In the genomic region with DNA sequence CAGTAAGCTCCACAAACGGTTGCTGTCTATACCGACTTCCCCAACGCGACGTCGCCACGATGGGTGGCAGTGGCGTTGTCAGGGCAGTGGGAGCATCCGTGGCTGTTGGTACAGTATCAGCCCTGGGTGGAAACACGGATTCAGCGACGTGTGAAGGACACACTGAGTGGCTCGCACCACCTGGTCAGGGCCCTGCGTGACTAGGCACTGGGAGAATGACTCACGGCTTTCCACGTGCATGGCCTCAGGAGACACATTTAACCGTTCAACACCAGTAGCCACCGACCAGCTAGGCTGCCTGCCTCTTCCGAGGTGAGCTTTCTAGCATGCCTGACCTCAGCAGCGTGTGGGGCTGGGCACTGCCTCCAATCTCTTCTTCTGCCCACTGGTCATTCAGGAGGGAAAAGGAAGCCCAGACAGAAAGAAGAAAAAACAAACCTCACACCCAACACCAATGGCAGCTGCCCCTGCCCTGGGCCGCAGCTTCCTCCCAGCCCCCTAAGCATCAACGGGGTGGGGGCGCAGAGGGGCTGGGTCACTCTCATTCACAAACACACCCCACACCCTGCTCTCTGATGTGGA, we compare ENCODE assay signal across 8 cellular contexts. TPM values are rescaled to one million over a fixed set of nuclear protein-coding genes. Genes with fewer than 3 reads are reported as not detected.
A peak's percentile ranks its signal among the peaks of the same experiment; 100 is the strongest.
DNase-seq lines count a peak whose midpoint lies in the region; ATAC-seq and TF ChIP-seq lines count a peak whose summit lies in the region.

No MANE protein-coding gene starts in this region.

- ATAC-seq in heart right ventricle (peak in 7 of 8 donors; percentile 12 to 50 (median 18)), HG02840 (IDR thresholded peaks at IDR 0.05; ENCODE audit: low FRiP score, unreplicated experiment) (no peak)

- intact Hi-C loops in heart right ventricle (cut with DNase I), result loop anchor here in 7 of 10 donors (1.0 to 10.0 kb wide), 5 partner anchors 39 to 137 kb away; a partner anchor contains a TSS

- H3K27me3 ChIP-seq in BLaER1, result no peaks in the 10 kb centered on the region
- no peaks in the 10 kb centered on the region for H3K27me3 ChIP-seq in heart right ventricle
- H3K27me3 ChIP-seq in H7 (ENCODE audit: control insufficient read depth, insufficient read depth, low read length), result no peaks in the 10 kb centered on the region

- H3K4me1 ChIP-seq in BLaER1 (peaks cover 95% of the 10 kb centered on the region), heart right ventricle (peaks cover 90 to 100% (median 100%) of the 10 kb centered on the region in 9 donors)

- no peaks in the 10 kb centered on the region for H3K9me3 ChIP-seq in BLaER1
- no peaks in the 10 kb centered on the region for H3K9me3 ChIP-seq in heart right ventricle

- H3K36me3 ChIP-seq in BLaER1 (peaks cover 91% of the 10 kb centered on the region), heart right ventricle (peaks cover 0 to 92% (median 18%) of the 10 kb centered on the region in 9 donors), H7 (replicated peaks; ENCODE audit: control insufficient read depth, insufficient read depth, low read length) (peaks cover 45% of the 10 kb centered on the region)

- peaks cover 3% of the 10 kb centered on the region for H3K36me3 Mint-ChIP-seq in IgD-negative memory B cell
- H3K36me3 Mint-ChIP-seq in activated naive CD8-positive, alpha-beta T cell, result peaks cover 32% of the 10 kb centered on the region

- DNase-seq in heart right ventricle (peak in 1 of 2 donors; percentile 71), retinal pigment epithelial cell (ENCODE audit: low read depth) (peak; percentile 85), H7 (no peak), GM19238 (ENCODE audit: insufficient read length, low spot score) (no peak)

- H4K20me1 ChIP-seq in BLaER1, result peaks cover 100% of the 10 kb centered on the region

- peak overlapping the region; percentile 95 for H3K4me2 ChIP-seq in BLaER1

- peaks cover 47 to 65% (median 61%) of the 10 kb centered on the region in 3 donors for H3K4me1 Mint-ChIP-seq in IgD-negative memory B cell
- H3K4me1 Mint-ChIP-seq in activated naive CD8-positive, alpha-beta T cell (ENCODE audit: low read depth), result peaks cover 77% of the 10 kb centered on the region

- H3K9ac ChIP-seq in BLaER1, result peak overlapping the region; percentile 70

- H3K4me3 Mint-ChIP-seq in IgD-negative memory B cell, result peak overlapping the region; percentile 58 to 97 (median 77)
- H3K4me3 Mint-ChIP-seq in activated naive CD8-positive, alpha-beta T cell, result peak overlapping the region; percentile 90

- H3K4me3 ChIP-seq in BLaER1 (peak overlapping the region; percentile 42), heart right ventricle (peak overlapping the region in 5 of 10 donors; percentile 6 to 15 (median 11)), retinal pigment epithelial cell (ENCODE audit: low read length) (no peak overlapping the region), H7 (ENCODE audit: insufficient read depth, low read depth, low read length) (no peak overlapping the region)

- TF ChIP-seq CTCF in heart right ventricle (IDR thresholded peaks at IDR 0.05) (no peak), retinal pigment epithelial cell (conservative IDR thresholded peaks at IDR 0.05; ENCODE audit: low read depth, low read length) (no peak)

- no peaks in the 10 kb centered on the region for H3K27me3 Mint-ChIP-seq in IgD-negative memory B cell
- no peaks in the 10 kb centered on the region for H3K27me3 Mint-ChIP-seq in activated naive CD8-positive, alpha-beta T cell

- H3K27ac Mint-ChIP-seq in IgD-negative memory B cell, result peak overlapping the region; percentile 78 to 98 (median 98)
- peak overlapping the region; percentile 99 for H3K27ac Mint-ChIP-seq in activated naive CD8-positive, alpha-beta T cell

- H3K27ac ChIP-seq in BLaER1 (peak overlapping the region; percentile 79), heart right ventricle (peak overlapping the region; percentile 84 to 98 (median 96))

- no peaks in the 10 kb centered on the region for H3K9me3 Mint-ChIP-seq in IgD-negative memory B cell
- no peaks in the 10 kb centered on the region for H3K9me3 Mint-ChIP-seq in activated naive CD8-positive, alpha-beta T cell (ENCODE audit: low read depth)

- WGBS in heart right ventricle, 2 donors, result 14 to 22% methylated on average over 23 of the region's 23 CpGs

RNA-seq across cellular contexts. Expression of a gene that starts 59.0 kb away (rescaled TPM):
- polyA plus RNA-seq in IgD-negative memory B cell (231 TPM), heart right ventricle (100 to 1,000 TPM; 134 to 243 TPM)
- total RNA-seq in heart right ventricle, result 100 to 1,000 TPM; 132 to 345 (median 189) TPM
- total RNA-seq in H7 (2014; rRNA removed; shearing (Covaris generic)), result 117 and 149 TPM in 2 replicates
